Comparison of ENCODE assay signal across 26 cellular contexts in genomic region chr20:61522498-61523090, GRCh38.
A peak's percentile ranks its signal among the peaks of the same experiment; 100 is the strongest.
DNase-seq lines count a peak whose midpoint lies in the region; ATAC-seq, FAIRE-seq and TF ChIP-seq lines count a peak whose summit lies in the region.
"Had no signal": no experiment of that assay in that cellular context is flagged by ENCODE, and none has a peak within 500 bp of the region (broad histone marks: within the 10 kb centered on the region; RNA-seq: fewer than 3 reads in every experiment).

No MANE protein-coding gene starts in this region.

- H3K27me3 ChIP-seq in GM23338 (ENCODE audit: insufficient read depth), result no peaks in the 10 kb centered on the region
- H3K27me3 ChIP-seq in K562 (ENCODE audit: control insufficient read depth in 2 of 2, insufficient read depth in 2 of 2, low read length in 2 of 2), result peaks cover 0 to 15% of the 10 kb centered on the region in 2 experiments; a peak in 2 of 5 replicates
- H3K27me3 ChIP-seq in neuronal stem cell (ENCODE audit: control insufficient read depth in 3 of 3, insufficient read depth in 3 of 3, low read depth in 1 of 3, low read length in 3 of 3), result no peaks in the 10 kb centered on the region
- H3K27me3 ChIP-seq: BE2C had no signal

- no peaks in the 10 kb centered on the region for H3K9me3 Mint-ChIP-seq in GM23338

- H3K9ac ChIP-seq in K562 (ENCODE audit: insufficient read depth in 1 of 2, low read depth in 2 of 2, low read length in 2 of 2) (no peak overlapping the region), kidney (ENCODE audit: low read length in 2 of 2) (no peak overlapping the region), neuronal stem cell (ENCODE audit: low read depth, low read length, poor library complexity) (peak overlapping the region; percentile 44)
- H3K9ac ChIP-seq: GM23248 had no signal

- CTCF ChIA-PET in K562 (lab: Yijun Ruan, JAX; ENCODE audit: low intra/inter-chr PET ratio), result no interaction called here

- peaks cover 19% of the 10 kb centered on the region for H3K4me1 Mint-ChIP-seq in GM23338
- H3K4me1 Mint-ChIP-seq: CD4-positive, alpha-beta memory T cell had no signal

- H3K27ac ChIP-seq in GM23338 (ENCODE audit: low read depth), result no peak overlapping the region
- H3K27ac ChIP-seq in K562 (ENCODE audit: extremely low read depth, low read depth, low read length), result no peak overlapping the region
- no peak overlapping the region for H3K27ac ChIP-seq in kidney (ENCODE audit: low read depth in 2 of 2, low read length in 2 of 2)
- no peak overlapping the region for H3K27ac ChIP-seq in neuronal stem cell (replicated peaks; ENCODE audit: low read length)
- H3K27ac ChIP-seq: A549, GM23248 had no signal

- no peak overlapping the region for H2BK5ac ChIP-seq in neuronal stem cell (ENCODE audit: low read length)

- no peaks in the 10 kb centered on the region for H3F3A ChIP-seq in GM23338 (replicated peaks; ENCODE audit: low read depth)

- in situ Hi-C loops in K562 (cut with MboI), result no loop called here

- intact Hi-C loops in K562 (cut with micrococcal nuclease) (no loop called here), kidney (cut with DNase I) (no loop called here)

- H3K4me3 Mint-ChIP-seq in GM23338, result no peak overlapping the region
- H3K4me3 Mint-ChIP-seq: CD4-positive, alpha-beta memory T cell; HFFc6 had no signal

- no peaks in the 10 kb centered on the region for H3K79me1 ChIP-seq in neuronal stem cell (ENCODE audit: low read depth, low read length)

- H2BK120ac ChIP-seq in neuronal stem cell (ENCODE audit: low read depth, low read length), result no peak overlapping the region

- no peak overlapping the region for H2AK5ac ChIP-seq in neuronal stem cell (ENCODE audit: low read depth, low read length)

- H3K9me3 ChIP-seq in K562 (replicated peaks; ENCODE audit: control insufficient read depth, insufficient read depth, low read depth, low read length) (no peaks in the 10 kb centered on the region), kidney (ENCODE audit: control insufficient read depth in 1 of 2, low read length in 2 of 2) (no peaks in the 10 kb centered on the region), neuronal stem cell (replicated peaks in 1 of 2; ENCODE audit: control insufficient read depth in 2 of 2, insufficient read depth in 1 of 2, low read depth in 1 of 2, low read length in 2 of 2) (no peaks in the 10 kb centered on the region)
- H3K9me3 ChIP-seq: A549, BE2C, HAP-1 had no signal

- TF ChIP-seq EP300 in K562 (IDR thresholded peaks at IDR 0.05; ENCODE audit: low read length), result no peak

- H3K4me2 ChIP-seq in GM23338 (no peak overlapping the region), K562 (ENCODE audit: insufficient read depth, low read length) (no peak overlapping the region), neuronal stem cell (ENCODE audit: insufficient read depth, low read length, poor library complexity, severe bottlenecking) (no peak overlapping the region)
- H3K4me2 ChIP-seq: A549 had no signal

- ATAC-seq in GM23338 (no peak), K562 (no peak), HG02798 (IDR thresholded peaks at IDR 0.05; ENCODE audit: poor library complexity, unreplicated experiment) (no peak), HG02870 (IDR thresholded peaks at IDR 0.05; ENCODE audit: unreplicated experiment) (no peak)
- ATAC-seq: A549 had no signal

- 89% methylated on average over 17 of the region's 25 CpGs for WGBS in K562 (ENCODE audit: insufficient coverage, low coverage, missing lambda C conversion rate)
- WGBS in neuronal stem cell (ENCODE audit: extremely low coverage in 2 of 2, insufficient read length in 2 of 2, insufficient replicate concordance in 1 of 2), 2 donors, result no CpG with 5 or more reads among the region's 25 CpGs

- no peaks in the 10 kb centered on the region for H3K4me1 ChIP-seq in GM23338 (ENCODE audit: insufficient read depth)
- H3K4me1 ChIP-seq in K562 (replicated peaks in 1 of 2; ENCODE audit: control insufficient read depth in 2 of 2, insufficient read depth in 2 of 2, low read length in 2 of 2), result peaks cover 19 to 39% of the 10 kb centered on the region in 2 experiments
- H3K4me1 ChIP-seq in kidney (ENCODE audit: control insufficient read depth in 1 of 2, insufficient read depth in 1 of 2, low read depth in 1 of 2, low read length in 2 of 2), result no peaks in the 10 kb centered on the region
- H3K4me1 ChIP-seq in neuronal stem cell (ENCODE audit: control insufficient read depth in 2 of 2, insufficient read depth in 1 of 2, low read depth in 1 of 2, low read length in 2 of 2), result peaks cover 2 to 12% of the 10 kb centered on the region in 2 donors
- H3K4me1 ChIP-seq: A549, BE2C, HAP-1 had no signal

- peak overlapping the region; percentile 56 for H4K91ac ChIP-seq in neuronal stem cell (ENCODE audit: low read depth, low read length, poor library complexity)

- peak overlapping the region; percentile 17 for H3K14ac ChIP-seq in neuronal stem cell (ENCODE audit: low read length)

- BruUV-seq in K562 (replicated peaks; lab: Mats Ljungman, UMichigan), result no TSS peak

- H3K9me2 ChIP-seq in GM23338 (ENCODE audit: insufficient read depth), result peaks cover 10% of the 10 kb centered on the region

- no peaks in the 10 kb centered on the region; the same call in 2 of the 3 replicates for H3K36me3 Mint-ChIP-seq in GM23338 (ENCODE audit: low read depth)
- H3K36me3 Mint-ChIP-seq: CD4-positive, alpha-beta memory T cell had no signal

- no peaks in the 10 kb centered on the region for H3K9me1 ChIP-seq in K562 (ENCODE audit: control insufficient read depth, insufficient read depth, low read length)

- H3K23ac ChIP-seq in neuronal stem cell (ENCODE audit: low read depth, low read length, poor library complexity), result peak overlapping the region; percentile 17

- no peak overlapping the region for H2BK12ac ChIP-seq in neuronal stem cell (ENCODE audit: low read length)

- no peak for TF ChIP-seq CTCF in GM23338 (conservative IDR thresholded peaks at IDR 0.05; ENCODE audit: low read depth in 2 of 2)
- no peak for TF ChIP-seq CTCF in K562 (IDR thresholded peaks at IDR 0.05 in 2 of 3, conservative IDR thresholded peaks at IDR 0.05 in 1 of 3; ENCODE audit: insufficient read depth in 2 of 3, low read depth in 1 of 3, low read length in 3 of 3)
- no peak for TF ChIP-seq CTCF in kidney (IDR thresholded peaks at IDR 0.05; ENCODE audit: borderline replicate concordance, extremely low read depth, insufficient read depth)

- FAIRE-seq in K562 (lab: Jason Lieb, UNC) (no peak), kidney (lab: Jason Lieb, UNC) (no peak)
- FAIRE-seq: A549, GM12891, GM19239, H54 had no signal

- H3K27me3 Mint-ChIP-seq in GM23338 (ENCODE audit: insufficient read depth, low read depth, poor library complexity), result peaks cover 12% of the 10 kb centered on the region

- peak overlapping the region; percentile 33 for H3K18ac ChIP-seq in neuronal stem cell (ENCODE audit: low read length)

- peak overlapping the region; percentile 28; the same call in 1 of the 2 replicates for H3K27ac Mint-ChIP-seq in GM23338
- H3K27ac Mint-ChIP-seq: CD4-positive, alpha-beta memory T cell; HFFc6 had no signal

- H3K4ac ChIP-seq in neuronal stem cell (ENCODE audit: low read length), result no peak overlapping the region

- POLR2A ChIA-PET in K562 (lab: Yijun Ruan, JAX), result interaction anchor here (0.6 kb wide), 1 partner anchor 11 kb away, joined by 3 read pairs; no protein-coding TSS in a partner anchor

- H4K20me1 ChIP-seq in GM23338 (replicated peaks; ENCODE audit: insufficient read depth) (no peaks in the 10 kb centered on the region), K562 (replicated peaks; ENCODE audit: control insufficient read depth, insufficient read depth, low read length) (no peaks in the 10 kb centered on the region; the same call in 1 of the 2 replicates)

- H3K79me2 ChIP-seq in GM23338 (replicated peaks; ENCODE audit: insufficient read depth), result no peaks in the 10 kb centered on the region
- no peaks in the 10 kb centered on the region for H3K79me2 ChIP-seq in K562 (ENCODE audit: control insufficient read depth, insufficient read depth, low read length)

- no peak overlapping the region for H4K8ac ChIP-seq in neuronal stem cell (ENCODE audit: low read depth, low read length)

- H3K4me3 ChIP-seq in GM23338 (no peak overlapping the region), K562 (no peak overlapping the region), kidney (ENCODE audit: low read length in 2 of 2) (no peak overlapping the region), neuronal stem cell (ENCODE audit: low read length in 2 of 2) (no peak overlapping the region)
- H3K4me3 ChIP-seq: A549, GM23248, HAP-1 had no signal

- H3K36me3 ChIP-seq in GM23338 (ENCODE audit: insufficient read depth) (no peaks in the 10 kb centered on the region), K562 (ENCODE audit: control insufficient read depth, insufficient read depth, low read length) (no peaks in the 10 kb centered on the region), kidney (ENCODE audit: control insufficient read depth in 1 of 2, insufficient read depth in 2 of 2, low read length in 2 of 2) (no peaks in the 10 kb centered on the region), neuronal stem cell (replicated peaks in 1 of 2; ENCODE audit: control insufficient read depth in 2 of 2, insufficient read depth in 2 of 2, low read length in 2 of 2) (no peaks in the 10 kb centered on the region)
- H3K36me3 ChIP-seq: BE2C, HAP-1 had no signal

- TF ChIP-seq POLR2A in K562 (conservative IDR thresholded peaks at IDR 0.05), result no peak

- DNase-seq in GM23338 (ENCODE audit: low spot score) (no peak), K562 (ENCODE audit: extremely low read depth in 1 of 4, low spot score in 3 of 4) (no peak), kidney (peak; percentile 47), neuronal stem cell (ENCODE audit: low spot score) (no peak), NCI-H69 (lab: John Stamatoyannopoulos, UW) (no peak)
- DNase-seq in activated CD8-positive, alpha-beta memory T cell treated with anti-CD3 and anti-CD28 coated beads, Interleukin-2, amount 50 U/mL, for 4 hours, result no peak
- DNase-seq: 8988T; ACHN; AML-193; BE2C; C1 segment of cervical spinal cord; Calu3; CD4-positive, alpha-beta memory T cell; COR-L47; DMS53; DMS79 treated with DMSO at 0.1 percent for 48 hours; GF-D8; GM23248; HFFc6 had no signal

- H2AFZ ChIP-seq in GM23338 (no peak overlapping the region), K562 (ENCODE audit: low read depth, low read length) (no peak overlapping the region), neuronal stem cell (ENCODE audit: low read length) (no peak overlapping the region)
- H2AFZ ChIP-seq: GM23248 had no signal

- no peak for TF ChIP-seq RAD21 in K562 (CRISPR knock-in tag; conservative IDR thresholded peaks at IDR 0.05 in 1 of 2, IDR thresholded peaks at IDR 0.05 in 1 of 2)

- H2BK15ac ChIP-seq in neuronal stem cell (ENCODE audit: low read length), result no peak overlapping the region

TF ChIP-seq in GM23338, 12 proteins besides CTCF, POLR2A, EP300 and RAD21 (continues in another document):
- TF ChIP-seq STAT1 (IDR thresholded peaks at IDR 0.05; ENCODE audit: unreplicated experiment), result no peak
- no peak for TF ChIP-seq JUNB (IDR thresholded peaks at IDR 0.05; ENCODE audit: unreplicated experiment)
- no peak for TF ChIP-seq ZNF114 (CRISPR knock-in tag; IDR thresholded peaks at IDR 0.05)

TF ChIP-seq in K562, 482 proteins besides CTCF, POLR2A, EP300 and RAD21 (continues in another document):
- TF ChIP-seq ZSCAN29 (IDR thresholded peaks at IDR 0.05), result no peak
- TF ChIP-seq NR4A1 (CRISPR knock-in tag; IDR thresholded peaks at IDR 0.05), result no peak
- TF ChIP-seq NR4A1 (tag; IDR thresholded peaks at IDR 0.05), result no peak
- TF ChIP-seq NCOR1 (IDR thresholded peaks at IDR 0.05), result no peak
- no peak for TF ChIP-seq ZNF696 (CRISPR knock-in tag; conservative IDR thresholded peaks at IDR 0.05)
- no peak for TF ChIP-seq GATAD2A (IDR thresholded peaks at IDR 0.05)
